Comparison of ENCODE assay signal across 8 cellular contexts in genomic region chr10:13586676-13587355, GRCh38. TPM values are rescaled to one million over a fixed set of nuclear protein-coding genes. Genes with fewer than 3 reads are reported as not detected.
DNase-seq lines count a peak whose midpoint lies in the region; ATAC-seq, FAIRE-seq and TF ChIP-seq lines count a peak whose summit lies in the region.

Gene PRPF18 (plus strand): TSS chr10:13586965. CDS start chr10:13587087, 122 bp downstream.

- peak; percentile 99 for ATAC-seq in GM21515 (IDR thresholded peaks at IDR 0.05; ENCODE audit: unreplicated experiment)

- H2AFZ ChIP-seq in OCI-LY1 (ENCODE audit: low read length) = peak within 1 kb of the TSS; percentile 95

- peak; percentile 75 for FAIRE-seq in endometrium (lab: Jason Lieb, UNC)

- H3K4me1 ChIP-seq in OCI-LY1 (ENCODE audit: insufficient read depth, low read length, severe bottlenecking) (peaks cover 11% of the 10 kb centered on the region), mesodermal cell (ENCODE audit: control insufficient read depth, insufficient read depth, low read length, poor library complexity, severe bottlenecking) (peaks cover 4% of the 10 kb centered on the region)

- H3K36me3 ChIP-seq in OCI-LY1 (ENCODE audit: insufficient read depth, low read length) (peaks cover under 1% of the 10 kb centered on the region; the same call in 1 of the 2 replicates), mesodermal cell (ENCODE audit: control insufficient read depth, insufficient read depth, low read length) (no peaks in the 10 kb centered on the region)

- DNase-seq in DMS114 treated with DMSO at 0.1 percent for 48 hours (lab: John Stamatoyannopoulos, UW; ENCODE audit: unreplicated experiment) = peak; percentile 96
- DNase-seq in HuH-7 (ENCODE audit: low spot score) = peak; percentile 89
- DNase-seq in activated CD8-positive, alpha-beta memory T cell treated with anti-CD3 and anti-CD28 coated beads, Interleukin-2, amount 50 U/mL, for 4 hours = peak; percentile 95
- DNase-seq in stimulated activated CD8-positive, alpha-beta memory T cell treated with anti-CD3 and anti-CD28 coated beads, Interleukin-15, amount 100 ng/mL, for 4 hours (ENCODE audit: low read depth in 2 of 2) = peak; percentile 80 to 84

- no peaks in the 10 kb centered on the region for H3F3A ChIP-seq in OCI-LY1 (ENCODE audit: insufficient read depth, low read length)

- no peaks in the 10 kb centered on the region; the same call in 1 of the 2 replicates for H3K79me2 ChIP-seq in OCI-LY1 (ENCODE audit: insufficient read depth, low read length)

- no peak within 1 kb of the TSS for H3K27ac ChIP-seq in OCI-LY1 (ENCODE audit: low read depth, low read length, poor library complexity, severe bottlenecking)
- no peak within 1 kb of the TSS for H3K27ac ChIP-seq in mesodermal cell (ENCODE audit: low read depth, low read length, severe bottlenecking)

- H3K4me2 ChIP-seq in OCI-LY1 (ENCODE audit: low read length) = peak within 1 kb of the TSS; percentile 89

- TF ChIP-seq CTCF in OCI-LY1 (IDR thresholded peaks at IDR 0.05; ENCODE audit: low read length) = peak; percentile 92

- no peaks in the 10 kb centered on the region for H4K20me1 ChIP-seq in OCI-LY1 (ENCODE audit: insufficient read depth, low read length)

- H3K9me3 ChIP-seq in OCI-LY1 (ENCODE audit: low read length) (no peaks in the 10 kb centered on the region), mesodermal cell (ENCODE audit: control insufficient read depth, low read length) (no peaks in the 10 kb centered on the region)

- WGBS in mesodermal cell (ENCODE audit: insufficient coverage in 2 of 2), 2 experiments = 0 to 2% methylated on average over 27 of the region's 38 CpGs

- H3K9ac ChIP-seq in OCI-LY1 (ENCODE audit: low read length) = peak within 1 kb of the TSS; percentile 79

- H3K9me2 ChIP-seq in OCI-LY1 (ENCODE audit: low read depth, low read length) = no peaks in the 10 kb centered on the region

- no peaks in the 10 kb centered on the region for H3K27me3 ChIP-seq in OCI-LY1 (ENCODE audit: insufficient read depth, low read length)

- H3K4me3 ChIP-seq in OCI-LY1 (ENCODE audit: low read depth, low read length, poor library complexity, severe bottlenecking) = peak within 1 kb of the TSS; percentile 95
- H3K4me3 ChIP-seq in mesodermal cell (ENCODE audit: extremely low read depth, insufficient read depth, low read length, poor library complexity, severe bottlenecking) = peak within 1 kb of the TSS; percentile 88

RNA-seq across cellular contexts. Expression of gene PRPF18, which starts in this region (rescaled TPM):
- polyA plus RNA-seq in mesodermal cell (2013, experiment 1 of 2) = 18.0 TPM
- polyA plus RNA-seq in mesodermal cell (2013, experiment 2 of 2) = 17.1 TPM
